In the genomic region with DNA sequence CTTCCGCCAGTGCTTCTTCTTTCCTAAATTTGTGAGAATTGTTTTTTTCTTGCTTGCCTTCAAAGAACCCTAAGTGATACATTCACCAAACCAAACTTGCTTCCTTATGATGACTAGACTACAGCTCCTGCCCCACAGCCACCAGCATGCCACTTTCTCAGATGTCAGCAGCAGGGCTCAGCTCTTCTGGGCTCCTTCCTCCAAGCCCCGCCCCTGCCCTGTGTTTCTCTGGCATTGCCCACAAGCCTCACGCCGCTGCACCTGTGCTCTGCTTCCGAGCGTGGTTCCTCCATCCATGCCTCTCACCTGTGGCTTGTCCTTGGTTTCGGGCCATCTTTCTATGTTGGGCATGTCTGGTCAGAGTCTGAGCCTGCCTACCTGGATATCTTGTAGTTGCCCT, we compare ENCODE assay signal across 1 cellular context.
TF ChIP-seq lines count a peak whose summit lies in the region.

No MANE protein-coding gene starts in this region.

TF ChIP-seq in HCT116, 20 proteins besides CTCF, POLR2A, EP300 and RAD21 (continued from another document):
- TF ChIP-seq, protein P1, sequence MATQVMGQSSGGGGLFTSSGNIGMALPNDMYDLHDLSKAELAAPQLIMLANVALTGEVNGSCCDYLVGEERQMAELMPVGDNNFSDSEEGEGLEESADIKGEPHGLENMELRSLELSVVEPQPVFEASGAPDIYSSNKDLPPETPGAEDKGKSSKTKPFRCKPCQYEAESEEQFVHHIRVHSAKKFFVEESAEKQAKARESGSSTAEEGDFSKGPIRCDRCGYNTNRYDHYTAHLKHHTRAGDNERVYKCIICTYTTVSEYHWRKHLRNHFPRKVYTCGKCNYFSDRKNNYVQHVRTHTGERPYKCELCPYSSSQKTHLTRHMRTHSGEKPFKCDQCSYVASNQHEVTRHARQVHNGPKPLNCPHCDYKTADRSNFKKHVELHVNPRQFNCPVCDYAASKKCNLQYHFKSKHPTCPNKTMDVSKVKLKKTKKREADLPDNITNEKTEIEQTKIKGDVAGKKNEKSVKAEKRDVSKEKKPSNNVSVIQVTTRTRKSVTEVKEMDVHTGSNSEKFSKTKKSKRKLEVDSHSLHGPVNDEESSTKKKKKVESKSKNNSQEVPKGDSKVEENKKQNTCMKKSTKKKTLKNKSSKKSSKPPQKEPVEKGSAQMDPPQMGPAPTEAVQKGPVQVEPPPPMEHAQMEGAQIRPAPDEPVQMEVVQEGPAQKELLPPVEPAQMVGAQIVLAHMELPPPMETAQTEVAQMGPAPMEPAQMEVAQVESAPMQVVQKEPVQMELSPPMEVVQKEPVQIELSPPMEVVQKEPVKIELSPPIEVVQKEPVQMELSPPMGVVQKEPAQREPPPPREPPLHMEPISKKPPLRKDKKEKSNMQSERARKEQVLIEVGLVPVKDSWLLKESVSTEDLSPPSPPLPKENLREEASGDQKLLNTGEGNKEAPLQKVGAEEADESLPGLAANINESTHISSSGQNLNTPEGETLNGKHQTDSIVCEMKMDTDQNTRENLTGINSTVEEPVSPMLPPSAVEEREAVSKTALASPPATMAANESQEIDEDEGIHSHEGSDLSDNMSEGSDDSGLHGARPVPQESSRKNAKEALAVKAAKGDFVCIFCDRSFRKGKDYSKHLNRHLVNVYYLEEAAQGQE (IDR thresholded peaks at IDR 0.05; ENCODE audit: low read depth) = no peak
- TF ChIP-seq EZH2 (IDR thresholded peaks at IDR 0.05) (no peak), SP1 (IDR thresholded peaks at IDR 0.05; ENCODE audit: low read depth) (no peak), ZNF274 (IDR thresholded peaks at IDR 0.05; ENCODE audit: low read depth, low read length) (no peak), EGR1 (IDR thresholded peaks at IDR 0.05; ENCODE audit: low read depth) (no peak)
- TF ChIP-seq, protein P2, sequence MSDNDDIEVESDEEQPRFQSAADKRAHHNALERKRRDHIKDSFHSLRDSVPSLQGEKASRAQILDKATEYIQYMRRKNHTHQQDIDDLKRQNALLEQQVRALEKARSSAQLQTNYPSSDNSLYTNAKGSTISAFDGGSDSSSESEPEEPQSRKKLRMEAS (IDR thresholded peaks at IDR 0.05) = no peak
